23 cellular contexts compared by ENCODE assay signal in the genomic region with DNA sequence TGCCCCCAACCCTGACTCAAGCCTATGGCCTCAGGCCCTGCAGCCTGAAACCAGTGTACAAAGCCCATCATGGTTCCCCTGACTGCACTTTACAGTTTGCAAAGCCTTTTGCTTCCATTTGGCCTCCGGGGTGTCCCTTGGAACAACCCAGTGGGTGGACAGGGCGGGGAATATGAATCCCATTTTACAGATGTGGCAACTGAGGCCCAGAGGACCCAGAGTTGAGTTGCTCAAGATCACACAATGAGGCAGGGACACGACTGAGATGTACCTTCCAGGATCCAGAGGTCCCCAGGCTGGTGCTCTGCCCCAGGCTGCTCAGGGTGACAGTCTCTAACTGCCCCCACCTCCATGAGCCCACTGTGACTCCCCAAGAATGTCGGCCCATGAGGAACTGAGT. TPM values are rescaled to one million over a fixed set of nuclear protein-coding genes. Genes with fewer than 3 reads are reported as not detected.
A peak's percentile ranks its signal among the peaks of the same experiment; 100 is the strongest.
DNase-seq lines count a peak whose midpoint lies in the region; TF ChIP-seq lines count a peak whose summit lies in the region.
"Had no signal": no experiment of that assay in that cellular context is flagged by ENCODE, and none has a peak within 500 bp of the region (broad histone marks: within the 10 kb centered on the region; RNA-seq: fewer than 3 reads in every experiment).

No MANE protein-coding gene starts in this region.

- H3K27ac ChIP-seq in breast epithelium (no peak overlapping the region), esophagus muscularis mucosa (replicated peaks in 1 of 4) (peak overlapping the region in 3 of 4 donors; percentile 29 to 64 (median 54)), rectal smooth muscle tissue (ENCODE audit: low read depth, low read length) (peak overlapping the region; percentile 71), vagina (peak overlapping the region; percentile 88)
- H3K27ac ChIP-seq: upper lobe of right lung had no signal

- TF ChIP-seq EP300 in esophagus muscularis mucosa (IDR thresholded peaks at IDR 0.05): no peak

- CTCF ChIA-PET in MCF 10A (lab: Yijun Ruan, JAX): interaction anchor here (0.7 to 3.2 kb wide), 5 partner anchors 13 to 296 kb away, joined by 3 to 18 read pairs (median 3); no protein-coding TSS in a partner anchor

- H3K4me3 ChIP-seq in breast epithelium (no peak overlapping the region), esophagus muscularis mucosa (no peak overlapping the region), rectal smooth muscle tissue (ENCODE audit: low read length) (no peak overlapping the region), vagina (no peak overlapping the region)
- H3K4me3 ChIP-seq: upper lobe of right lung had no signal

- peaks cover 30% of the 10 kb centered on the region for H3K4me1 Mint-ChIP-seq in MCF 10A (ENCODE audit: insufficient read depth, unreplicated experiment)

- no TSS peak for BruUV-seq in MCF 10A (replicated peaks; lab: Mats Ljungman, UMichigan)

- no peaks in the 10 kb centered on the region for H3K9me3 Mint-ChIP-seq in MCF 10A (ENCODE audit: unreplicated experiment)
- H3K9me3 Mint-ChIP-seq: activated CD4-positive, alpha-beta T cell treated with anti-CD3 and anti-CD28 coated beads, Interleukin-2, amount 10 ng/mL, durations not matched to agents 24 days and 14 days; natural killer cell treated with Interleukin-12 subunit alpha and Interleukin-12 subunit beta and Interleukin-15 and Interleukin-18, amount 100 ng/mL, for 72 hours; stimulated activated memory B cell treated with anti-CD40 and anti-IgM and Interleukin-4, amounts not matched to agents 10 μg/mL and 1 μg/mL and 100 μg/mL, for 72 hours had no signal

- TF ChIP-seq CTCF in MCF 10A (IDR thresholded peaks at IDR 0.05; ENCODE audit: unreplicated experiment): no peak
- TF ChIP-seq CTCF in breast epithelium (IDR thresholded peaks at IDR 0.05): no peak
- TF ChIP-seq CTCF in esophagus muscularis mucosa (IDR thresholded peaks at IDR 0.05): no peak
- TF ChIP-seq CTCF in vagina (IDR thresholded peaks at IDR 0.05): no peak

- intact Hi-C loops in MCF 10A (cut with micrococcal nuclease): loop anchor here (2.0 kb wide), 2 partner anchors 29 to 339 kb away; a partner anchor contains a TSS
- intact Hi-C loops in breast epithelium (cut with DNase I; ENCODE audit: low total_unique reads): no loop called here
- intact Hi-C loops in esophagus muscularis mucosa (cut with DNase I): no loop called here
- intact Hi-C loops in vagina (cut with DNase I): no loop called here

- no peak overlapping the region for H3K9ac ChIP-seq in rectal smooth muscle tissue (ENCODE audit: low read length)

- 100% methylated on average over 3 of the region's 4 CpGs for WGBS in esophagus muscularis mucosa

- H3K27me3 Mint-ChIP-seq in MCF 10A (ENCODE audit: insufficient read depth, unreplicated experiment): no peaks in the 10 kb centered on the region
- H3K27me3 Mint-ChIP-seq: activated CD4-positive, alpha-beta T cell treated with anti-CD3 and anti-CD28 coated beads, Interleukin-2, amount 10 ng/mL, durations not matched to agents 24 days and 14 days; natural killer cell treated with Interleukin-12 subunit alpha and Interleukin-12 subunit beta and Interleukin-15 and Interleukin-18, amount 100 ng/mL, for 72 hours; progenitor cell of endocrine pancreas; stimulated activated memory B cell treated with anti-CD40 and anti-IgM and Interleukin-4, amounts not matched to agents 10 μg/mL and 1 μg/mL and 100 μg/mL, for 72 hours had no signal

- peaks cover 0 to 4% of the 10 kb centered on the region in 2 donors for H3K4me1 ChIP-seq in breast epithelium
- H3K4me1 ChIP-seq in esophagus muscularis mucosa: peaks cover 31 to 76% (median 67%) of the 10 kb centered on the region in 4 donors
- H3K4me1 ChIP-seq in rectal smooth muscle tissue (ENCODE audit: control insufficient read depth, insufficient read depth, low read length): peaks cover 12% of the 10 kb centered on the region
- peaks cover 78% of the 10 kb centered on the region for H3K4me1 ChIP-seq in vagina
- H3K4me1 ChIP-seq: BE2C had no signal

- H3K36me3 ChIP-seq in breast epithelium: peaks cover 3% of the 10 kb centered on the region
- peaks cover 6 to 57% (median 49%) of the 10 kb centered on the region in 4 donors for H3K36me3 ChIP-seq in esophagus muscularis mucosa
- peaks cover 10% of the 10 kb centered on the region for H3K36me3 ChIP-seq in rectal smooth muscle tissue (ENCODE audit: control insufficient read depth, insufficient read depth, low read length)
- peaks cover 0 to 30% of the 10 kb centered on the region in 2 donors for H3K36me3 ChIP-seq in vagina

- peak overlapping the region; percentile 93 for H3K27ac Mint-ChIP-seq in MCF 10A (ENCODE audit: low read depth, unreplicated experiment)
- H3K27ac Mint-ChIP-seq: activated CD4-positive, alpha-beta T cell treated with anti-CD3 and anti-CD28 coated beads, Interleukin-2, amount 10 ng/mL, durations not matched to agents 24 days and 14 days; natural killer cell treated with Interleukin-12 subunit alpha and Interleukin-12 subunit beta and Interleukin-15 and Interleukin-18, amount 100 ng/mL, for 72 hours; progenitor cell of endocrine pancreas; stimulated activated memory B cell treated with anti-CD40 and anti-IgM and Interleukin-4, amounts not matched to agents 10 μg/mL and 1 μg/mL and 100 μg/mL, for 72 hours had no signal

- POLR2A ChIA-PET in MCF 10A (lab: Yijun Ruan, JAX): interaction anchor here (1.3 to 4.2 kb wide), 4 partner anchors 16 to 35 kb away, joined by 8 to 44 read pairs (median 19); a partner anchor contains a TSS

- H3K27me3 ChIP-seq in breast epithelium (no peaks in the 10 kb centered on the region), esophagus muscularis mucosa (no peaks in the 10 kb centered on the region), rectal smooth muscle tissue (ENCODE audit: control insufficient read depth, insufficient read depth, low read length) (no peaks in the 10 kb centered on the region), vagina (no peaks in the 10 kb centered on the region)
- H3K27me3 ChIP-seq: BE2C, upper lobe of right lung had no signal

- peak overlapping the region; percentile 50 for H3K4me3 Mint-ChIP-seq in MCF 10A (ENCODE audit: unreplicated experiment)
- H3K4me3 Mint-ChIP-seq: activated CD4-positive, alpha-beta T cell treated with anti-CD3 and anti-CD28 coated beads, Interleukin-2, amount 10 ng/mL, durations not matched to agents 24 days and 14 days; natural killer cell treated with Interleukin-12 subunit alpha and Interleukin-12 subunit beta and Interleukin-15 and Interleukin-18, amount 100 ng/mL, for 72 hours; stimulated activated memory B cell treated with anti-CD40 and anti-IgM and Interleukin-4, amounts not matched to agents 10 μg/mL and 1 μg/mL and 100 μg/mL, for 72 hours had no signal

- TF ChIP-seq POLR2A in breast epithelium (IDR thresholded peaks at IDR 0.05) (no peak), esophagus muscularis mucosa (IDR thresholded peaks at IDR 0.05; ENCODE audit: low read depth) (no peak), vagina (IDR thresholded peaks at IDR 0.05) (no peak)

- H3K36me3 Mint-ChIP-seq in MCF 10A (ENCODE audit: insufficient read depth, unreplicated experiment): peaks cover 30% of the 10 kb centered on the region
- H3K36me3 Mint-ChIP-seq: natural killer cell treated with Interleukin-12 subunit alpha and Interleukin-12 subunit beta and Interleukin-15 and Interleukin-18, amount 100 ng/mL, for 72 hours had no signal

- DNase-seq in MCF 10A (ENCODE audit: unreplicated experiment) (no peak), breast epithelium (ENCODE audit: low spot score in 2 of 2) (no peak), esophagus muscularis mucosa (ENCODE audit: extremely low spot score) (no peak), vagina (ENCODE audit: extremely low spot score in 2 of 2) (no peak), medulla oblongata (ENCODE audit: extremely low spot score) (no peak), cerebellar nuclear complex (lab: John Stamatoyannopoulos, UW) (no peak)
- DNase-seq in activated CD4-positive, alpha-beta T cell treated with anti-CD3 and anti-CD28 coated beads for 48 hours: no peak
- DNase-seq: 8988T; activated CD4-positive, alpha-beta T cell treated with anti-CD3 and anti-CD28 coated beads, Interleukin-2, amount 10 ng/mL, durations not matched to agents 24 days and 14 days; activated effector memory CD4-positive, alpha-beta T cell treated with Interleukin-2 at 50 U/mL for 16 hours; BE2C; Calu3; mesendoderm; NCI-H1105; NCI-H2081 treated with DMSO at 0.1 percent for 48 hours; NCI-H510A; RPMI8226; upper lobe of right lung had no signal

- H3K9me3 ChIP-seq in breast epithelium (no peaks in the 10 kb centered on the region), esophagus muscularis mucosa (no peaks in the 10 kb centered on the region), vagina (no peaks in the 10 kb centered on the region)
- H3K9me3 ChIP-seq: BE2C, upper lobe of right lung had no signal

RNA-seq across cellular contexts. Expression of a gene that starts 5.4 kb away (rescaled TPM):
- total RNA-seq in MCF 10A (2022) (49.7 and 51.3 TPM in 2 replicates), breast epithelium (10 to 100 TPM; 33.1 to 52.8 (median 38.3) TPM), esophagus muscularis mucosa (10 to 100 TPM; 30.6 to 47.6 (median 39.6) TPM), vagina (34.9 TPM)

RNA-seq across cellular contexts. Expression of a gene that starts 20.3 kb away (rescaled TPM):
- 0.83 and 1.1 TPM in 2 replicates for total RNA-seq in MCF 10A (2022)
- under 1 TPM in 1 of 3 donors, not detected in 2; 0.73 TPM for total RNA-seq in breast epithelium
- not detected for total RNA-seq in esophagus muscularis mucosa
- not detected for total RNA-seq in vagina
- total RNA-seq: HT1080 had no signal

RNA-seq across cellular contexts. Expression of a gene that starts 29.1 kb away (rescaled TPM):
- total RNA-seq in MCF 10A (2022) (104 and 114 TPM in 2 replicates), breast epithelium (100 to 1,000 TPM in 1 of 3 donors, 10 to 100 TPM in 2; 56.5 to 248 (median 87.5) TPM), esophagus muscularis mucosa (100 to 1,000 TPM; 154 to 287 (median 221) TPM), vagina (174 TPM)

Comparison
In these comparisons a context has a peak if more than half of its experiments do, and no peak if none do; other contexts are left out.
1. H3K27ac ChIP-seq: peak in esophagus muscularis mucosa (3 of 4), rectal smooth muscle tissue (single experiment) and vagina (single experiment); none in breast epithelium (0 of 2).